ENCODE assay signal across 11 cellular contexts in genomic region chr3:71978150-71978721, GRCh38.
DNase-seq lines count a peak whose midpoint lies in the region; ATAC-seq and TF ChIP-seq lines count a peak whose summit lies in the region.
"Had no signal": no experiment of that assay in that cellular context is flagged by ENCODE, and none has a peak within 500 bp of the region (broad histone marks: within the 10 kb centered on the region; RNA-seq: fewer than 3 reads in every experiment).

No MANE protein-coding gene starts in this region.

- peak overlapping the region in 1 of 2 donors; percentile 79 for H3K27ac Mint-ChIP-seq in natural killer cell treated with Interleukin-12 subunit alpha and Interleukin-12 subunit beta and Interleukin-15 and Interleukin-18, amount 100 ng/mL, for 72 hours
- no peak overlapping the region for H3K27ac Mint-ChIP-seq in natural killer cell
- no peak overlapping the region for H3K27ac Mint-ChIP-seq in stimulated activated naive CD8-positive, alpha-beta T cell treated with anti-CD3 and anti-CD28 coated beads, Interleukin-15, amount 100 ng/mL, for 72 hours
- H3K27ac Mint-ChIP-seq: activated naive CD8-positive, alpha-beta T cell treated with anti-CD3 and anti-CD28 coated beads, Interleukin-2, amount 10 ng/mL, durations not matched to agents 7 days and 5 days had no signal

- no peak overlapping the region for H2AFZ ChIP-seq in osteoblast (ENCODE audit: low read length)
- H2AFZ ChIP-seq: PC-9 had no signal

- peaks cover 23 to 45% of the 10 kb centered on the region in 2 donors for H3K27me3 Mint-ChIP-seq in natural killer cell treated with Interleukin-12 subunit alpha and Interleukin-12 subunit beta and Interleukin-15 and Interleukin-18, amount 100 ng/mL, for 72 hours
- peaks cover 0 to 3% of the 10 kb centered on the region in 2 donors for H3K27me3 Mint-ChIP-seq in natural killer cell (ENCODE audit: low read depth in 2 of 2)
- H3K27me3 Mint-ChIP-seq in stimulated activated naive CD8-positive, alpha-beta T cell treated with anti-CD3 and anti-CD28 coated beads, Interleukin-15, amount 100 ng/mL, for 72 hours: peaks cover 34% of the 10 kb centered on the region
- H3K27me3 Mint-ChIP-seq: activated naive CD8-positive, alpha-beta T cell treated with anti-CD3 and anti-CD28 coated beads, Interleukin-2, amount 10 ng/mL, durations not matched to agents 7 days and 5 days had no signal

- H3K27me3 ChIP-seq in gastrocnemius medialis (peaks cover 0 to 6% (median 5%) of the 10 kb centered on the region in 3 donors), osteoblast (ENCODE audit: insufficient read depth, low read length) (peaks cover 8% of the 10 kb centered on the region), adrenal gland (peaks cover 7% of the 10 kb centered on the region)

- H3K9me3 ChIP-seq in gastrocnemius medialis: no peaks in the 10 kb centered on the region
- peaks cover 2% of the 10 kb centered on the region for H3K9me3 ChIP-seq in osteoblast (ENCODE audit: low read depth, low read length)
- H3K9me3 ChIP-seq in adrenal gland (replicated peaks in 1 of 3): no peaks in the 10 kb centered on the region

- H3K36me3 ChIP-seq in gastrocnemius medialis (no peaks in the 10 kb centered on the region), osteoblast (ENCODE audit: insufficient read depth, low read length) (no peaks in the 10 kb centered on the region), adrenal gland (replicated peaks in 1 of 2) (no peaks in the 10 kb centered on the region)

- no peaks in the 10 kb centered on the region for H3K4me1 ChIP-seq in gastrocnemius medialis
- H3K4me1 ChIP-seq in osteoblast (ENCODE audit: insufficient read depth, low read length): peaks cover 10% of the 10 kb centered on the region
- H3K4me1 ChIP-seq in adrenal gland (replicated peaks in 1 of 2): no peaks in the 10 kb centered on the region

- intact Hi-C loops in natural killer cell (cut with micrococcal nuclease): no loop called here
- intact Hi-C loops in gastrocnemius medialis (cut with DNase I; ENCODE audit: low total_unique reads): no loop called here
- intact Hi-C loops in adrenal gland (cut with DNase I): no loop called here

- no peaks in the 10 kb centered on the region for H4K20me1 ChIP-seq in osteoblast (ENCODE audit: insufficient read depth, low read length)

- H3K4me1 Mint-ChIP-seq in natural killer cell treated with Interleukin-12 subunit alpha and Interleukin-12 subunit beta and Interleukin-15 and Interleukin-18, amount 100 ng/mL, for 72 hours (ENCODE audit: low read depth in 2 of 2): peaks cover 0 to 23% of the 10 kb centered on the region in 2 donors
- H3K4me1 Mint-ChIP-seq in natural killer cell: no peaks in the 10 kb centered on the region
- H3K4me1 Mint-ChIP-seq in stimulated activated naive CD8-positive, alpha-beta T cell treated with anti-CD3 and anti-CD28 coated beads, Interleukin-15, amount 100 ng/mL, for 72 hours: peaks cover 33% of the 10 kb centered on the region

- DNase-seq in natural killer cell treated with Interleukin-12 subunit alpha and Interleukin-12 subunit beta and Interleukin-15 and Interleukin-18, amount 100 ng/mL, for 72 hours (ENCODE audit: low spot score): no peak
- DNase-seq in natural killer cell: no peak
- DNase-seq in stimulated activated naive CD8-positive, alpha-beta T cell treated with anti-CD3 and anti-CD28 coated beads, Interleukin-15, amount 100 ng/mL, for 72 hours: peak in 1 of 2 donors; percentile 40
- DNase-seq in gastrocnemius medialis: no peak
- DNase-seq in osteoblast (ENCODE audit: insufficient read length, low spot score, missing footprints): no peak
- no peak for DNase-seq in adrenal gland
- DNase-seq: activated naive CD8-positive, alpha-beta T cell treated with anti-CD3 and anti-CD28 coated beads, Interleukin-2, amount 10 ng/mL, durations not matched to agents 7 days and 5 days; PC-9; stimulated activated CD4-positive, alpha-beta T cell treated with anti-CD3 and anti-CD28 coated beads, Interleukin-4, amount 100 ng/mL, for 1 hour had no signal

- TF ChIP-seq CTCF in natural killer cell (IDR thresholded peaks at IDR 0.05) (no peak), gastrocnemius medialis (IDR thresholded peaks at IDR 0.05 in 4 of 5, conservative IDR thresholded peaks at IDR 0.05 in 1 of 5) (no peak), osteoblast (IDR thresholded peaks at IDR 0.05; ENCODE audit: extremely low read depth, low read depth, low read length) (no peak), adrenal gland (IDR thresholded peaks at IDR 0.05) (no peak)

- WGBS in adrenal gland, 4 donors: 73 to 82% (median 79%) methylated on average over 7 of the region's 7 CpGs

- no peak overlapping the region for H3K4me2 ChIP-seq in osteoblast (ENCODE audit: insufficient read depth, low read length)
- H3K4me2 ChIP-seq: PC-9 had no signal

- peak overlapping the region; percentile 42 for H3K4me3 Mint-ChIP-seq in natural killer cell treated with Interleukin-12 subunit alpha and Interleukin-12 subunit beta and Interleukin-15 and Interleukin-18, amount 100 ng/mL, for 72 hours
- H3K4me3 Mint-ChIP-seq in natural killer cell: no peak overlapping the region
- peak overlapping the region in 1 of 2 donors; percentile 1 for H3K4me3 Mint-ChIP-seq in stimulated activated naive CD8-positive, alpha-beta T cell treated with anti-CD3 and anti-CD28 coated beads, Interleukin-15, amount 100 ng/mL, for 72 hours
- H3K4me3 Mint-ChIP-seq: activated naive CD8-positive, alpha-beta T cell treated with anti-CD3 and anti-CD28 coated beads, Interleukin-2, amount 10 ng/mL, durations not matched to agents 7 days and 5 days had no signal

- TF ChIP-seq POLR2A in gastrocnemius medialis (IDR thresholded peaks at IDR 0.05) (no peak), adrenal gland (IDR thresholded peaks at IDR 0.05) (no peak)

- in situ Hi-C loops in gastrocnemius medialis (cut with MboI; ENCODE audit: low sequenced_read_pairs in 4 of 4): no loop called here

- H3K4me3 ChIP-seq in gastrocnemius medialis: no peak overlapping the region
- no peak overlapping the region for H3K4me3 ChIP-seq in osteoblast (ENCODE audit: insufficient read depth, low read length)
- H3K4me3 ChIP-seq in adrenal gland: no peak overlapping the region
- H3K4me3 ChIP-seq: PC-9 had no signal

- H3K9me3 Mint-ChIP-seq in natural killer cell treated with Interleukin-12 subunit alpha and Interleukin-12 subunit beta and Interleukin-15 and Interleukin-18, amount 100 ng/mL, for 72 hours: no peaks in the 10 kb centered on the region
- H3K9me3 Mint-ChIP-seq in natural killer cell: no peaks in the 10 kb centered on the region
- H3K9me3 Mint-ChIP-seq in stimulated activated naive CD8-positive, alpha-beta T cell treated with anti-CD3 and anti-CD28 coated beads, Interleukin-15, amount 100 ng/mL, for 72 hours: peaks cover 0 to 5% of the 10 kb centered on the region in 2 donors

- H3K27ac ChIP-seq in gastrocnemius medialis (no peak overlapping the region), osteoblast (ENCODE audit: low read depth, low read length) (no peak overlapping the region), adrenal gland (no peak overlapping the region)
- H3K27ac ChIP-seq: PC-9 had no signal

- ATAC-seq in natural killer cell treated with Interleukin-12 subunit alpha and Interleukin-12 subunit beta and Interleukin-15 and Interleukin-18, amount 100 ng/mL, for 72 hours: peak; percentile 59 to 87
- no peak for ATAC-seq in natural killer cell
- ATAC-seq in GM21737 (IDR thresholded peaks at IDR 0.05; ENCODE audit: unreplicated experiment): peak; percentile 79
- peak; percentile 77 for ATAC-seq in HG03520 (IDR thresholded peaks at IDR 0.05; ENCODE audit: unreplicated experiment)
- ATAC-seq in stimulated activated naive CD8-positive, alpha-beta T cell treated with anti-CD3 and anti-CD28 coated beads, Interleukin-15, amount 100 ng/mL, for 72 hours: peak; percentile 93
- ATAC-seq in gastrocnemius medialis: no peak

- H3K79me2 ChIP-seq in osteoblast (ENCODE audit: insufficient read depth, low read length): no peaks in the 10 kb centered on the region

- H3K36me3 Mint-ChIP-seq in natural killer cell treated with Interleukin-12 subunit alpha and Interleukin-12 subunit beta and Interleukin-15 and Interleukin-18, amount 100 ng/mL, for 72 hours: no peaks in the 10 kb centered on the region
- H3K36me3 Mint-ChIP-seq in natural killer cell: no peaks in the 10 kb centered on the region
- H3K36me3 Mint-ChIP-seq: activated naive CD8-positive, alpha-beta T cell treated with anti-CD3 and anti-CD28 coated beads, Interleukin-2, amount 10 ng/mL, durations not matched to agents 7 days and 5 days had no signal

Comparison
In these comparisons a context has a peak if more than half of its experiments do, and no peak if none do; other contexts are left out.
1. ATAC-seq: peak in natural killer cell treated with Interleukin-12 subunit alpha and Interleukin-12 subunit beta and Interleukin-15 and Interleukin-18, amount 100 ng/mL, for 72 hours (2 of 2), GM21737 (single experiment), HG03520 (single experiment) and stimulated activated naive CD8-positive, alpha-beta T cell treated with anti-CD3 and anti-CD28 coated beads, Interleukin-15, amount 100 ng/mL, for 72 hours (single experiment); none in natural killer cell (0 of 3) and gastrocnemius medialis (0 of 2).